ENCODE assay signal across 20 cellular contexts in the genomic region with DNA sequence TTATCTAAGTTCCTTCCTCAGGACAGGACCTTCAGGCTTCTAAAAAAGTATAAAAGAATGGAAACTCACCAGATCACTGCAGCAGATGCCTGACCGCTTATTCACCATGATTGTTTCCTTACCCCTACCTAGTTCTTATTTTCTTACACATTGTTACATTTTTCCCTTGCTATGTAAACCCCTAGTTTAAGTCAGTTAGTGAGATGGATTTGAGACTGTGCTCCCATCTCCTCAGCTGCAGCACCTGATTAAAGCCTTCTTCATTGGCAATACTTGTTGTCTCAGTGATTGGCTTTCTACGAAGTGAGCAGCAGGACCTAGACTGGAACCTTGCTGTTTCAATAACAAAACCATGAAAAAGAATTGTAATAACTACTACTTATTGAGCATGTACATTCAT. TPM values are rescaled to one million over a fixed set of nuclear protein-coding genes. Genes with fewer than 3 reads are reported as not detected.
DNase-seq lines count a peak whose midpoint lies in the region; ATAC-seq and TF ChIP-seq lines count a peak whose summit lies in the region.
"Had no signal": no experiment of that assay in that cellular context is flagged by ENCODE, and none has a peak within 500 bp of the region (broad histone marks: within the 10 kb centered on the region; RNA-seq: fewer than 3 reads in every experiment).

No MANE protein-coding gene starts in this region.

- no peak overlapping the region for H2AFZ ChIP-seq in neural progenitor cell (replicated peaks)

- no peak overlapping the region for H3K4me2 ChIP-seq in neural progenitor cell

- H3K9me3 ChIP-seq in thoracic aorta, result no peaks in the 10 kb centered on the region
- H3K9me3 ChIP-seq in neural progenitor cell (ENCODE audit: low read depth), result no peaks in the 10 kb centered on the region

- ATAC-seq in thoracic aorta (ENCODE audit: insufficient number of reproducible peaks, low FRiP score, low read depth), result no peak
- ATAC-seq: foreskin keratinocyte had no signal

- H3K27ac ChIP-seq in coronary artery (peak overlapping the region; percentile 93 to 94), thoracic aorta (peak overlapping the region; percentile 92 to 96), neural progenitor cell (no peak overlapping the region)
- H3K27ac ChIP-seq: C4-2B, foreskin keratinocyte had no signal

- no peak for TF ChIP-seq CTCF in coronary artery (IDR thresholded peaks at IDR 0.05)
- no peak for TF ChIP-seq CTCF in nephron (IDR thresholded peaks at IDR 0.05; ENCODE audit: unreplicated experiment in 3 of 3)
- no peak for TF ChIP-seq CTCF in thoracic aorta (IDR thresholded peaks at IDR 0.05)
- no peak for TF ChIP-seq CTCF in neural progenitor cell (IDR thresholded peaks at IDR 0.05)

- H4K20me1 ChIP-seq in neural progenitor cell (ENCODE audit: low read depth), result no peaks in the 10 kb centered on the region

- H3K4me3 Mint-ChIP-seq in nephron (no peak overlapping the region), neural progenitor cell (no peak overlapping the region)
- H3K4me3 Mint-ChIP-seq: activated naive CD4-positive, alpha-beta T cell treated with anti-CD3 and anti-CD28 coated beads, Interleukin-2, amount 50 U/mL, for 24 hours had no signal

- H3K4me1 ChIP-seq in thoracic aorta (ENCODE audit: control insufficient read depth in 1 of 2, low read depth in 2 of 2), result peaks cover 26 to 63% of the 10 kb centered on the region in 2 donors
- H3K4me1 ChIP-seq in neural progenitor cell, result peaks cover 41% of the 10 kb centered on the region

- no peaks in the 10 kb centered on the region for H3K27me3 Mint-ChIP-seq in nephron (ENCODE audit: low read depth)
- H3K27me3 Mint-ChIP-seq in neural progenitor cell (ENCODE audit: insufficient read depth, low read depth), result peaks cover 10% of the 10 kb centered on the region
- H3K27me3 Mint-ChIP-seq: activated naive CD4-positive, alpha-beta T cell treated with anti-CD3 and anti-CD28 coated beads, Interleukin-2, amount 50 U/mL, for 24 hours had no signal

- no peak overlapping the region for H3K9ac ChIP-seq in neural progenitor cell

- H3K9me3 Mint-ChIP-seq in nephron, result peaks cover 3% of the 10 kb centered on the region
- H3K9me3 Mint-ChIP-seq in neural progenitor cell, result peaks cover 19% of the 10 kb centered on the region

- peaks cover 22% of the 10 kb centered on the region for H3F3A ChIP-seq in neural progenitor cell (ENCODE audit: low read depth)

- no peaks in the 10 kb centered on the region for H3K27me3 ChIP-seq in thoracic aorta (replicated peaks; ENCODE audit: insufficient read depth)
- peaks cover 50% of the 10 kb centered on the region for H3K27me3 ChIP-seq in neural progenitor cell
- H3K27me3 ChIP-seq: foreskin keratinocyte had no signal

- H3K27ac Mint-ChIP-seq in nephron, result peak overlapping the region in 2 of 3 experiments; percentile 29 to 46
- H3K27ac Mint-ChIP-seq in neural progenitor cell, result no peak overlapping the region
- H3K27ac Mint-ChIP-seq: activated naive CD4-positive, alpha-beta T cell treated with anti-CD3 and anti-CD28 coated beads, Interleukin-2, amount 50 U/mL, for 24 hours had no signal

- H3K36me3 ChIP-seq in thoracic aorta, result peaks cover 4% of the 10 kb centered on the region
- no peaks in the 10 kb centered on the region for H3K36me3 ChIP-seq in neural progenitor cell

- no peaks in the 10 kb centered on the region for H3K36me3 Mint-ChIP-seq in nephron (ENCODE audit: low read depth)
- H3K36me3 Mint-ChIP-seq in neural progenitor cell, result peaks cover 7% of the 10 kb centered on the region
- H3K36me3 Mint-ChIP-seq: activated naive CD4-positive, alpha-beta T cell treated with anti-CD3 and anti-CD28 coated beads, Interleukin-2, amount 50 U/mL, for 24 hours had no signal

- DNase-seq in OCI-M1 (lab: John Stamatoyannopoulos, UW) (peak; percentile 12), coronary artery (ENCODE audit: low spot score) (no peak), thoracic aorta (ENCODE audit: low spot score) (no peak), NCI-H1417 (lab: John Stamatoyannopoulos, UW) (no peak), NCI-H748 treated with DMSO at 0.1 percent for 48 hours (lab: John Stamatoyannopoulos, UW) (no peak), neural progenitor cell (ENCODE audit: low spot score) (no peak)
- no peak for DNase-seq in activated CD4-positive, alpha-beta T cell treated with anti-CD3 and anti-CD28 coated beads, Interleukin-2, amount 50 U/mL, for 48 hours
- DNase-seq: foreskin keratinocyte, GOT3, KBM-7, midbrain, NCI-H1694, NCI-H2171 treated with DMSO at 0.1 percent for 48 hours, NCI-H69, SHP77 had no signal

- peaks cover 76% of the 10 kb centered on the region for H3K4me1 Mint-ChIP-seq in nephron
- peaks cover 64% of the 10 kb centered on the region for H3K4me1 Mint-ChIP-seq in neural progenitor cell
- H3K4me1 Mint-ChIP-seq: activated naive CD4-positive, alpha-beta T cell treated with anti-CD3 and anti-CD28 coated beads, Interleukin-2, amount 50 U/mL, for 24 hours had no signal

- no peaks in the 10 kb centered on the region for H3K79me2 ChIP-seq in neural progenitor cell (ENCODE audit: low read depth)

- H3K4me3 ChIP-seq in coronary artery (peak overlapping the region; percentile 71), thoracic aorta (peak overlapping the region; percentile 79), neural progenitor cell (no peak overlapping the region)

RNA-seq across cellular contexts. Expression of a gene that starts 4.7 kb away (rescaled TPM):
- total RNA-seq in thoracic aorta (1,000 to 10,000 TPM; 1,225 to 2,315 TPM), neural progenitor cell (ENCODE audit: low replicate concordance) (0.43 TPM in 1 of 2 replicates, not detected in the other)
- total RNA-seq: endothelial cell of umbilical vein, foreskin keratinocyte, kidney epithelial cell had no signal

Comparison
In these comparisons a context has a peak if more than half of its experiments do, and no peak if none do; other contexts are left out.
1. RNA of a gene that starts 4.7 kb away (total RNA-seq): 1,225 to 2,315 TPM in thoracic aorta; 0.43 TPM in neural progenitor cell; every median in the first group is over 100 times any median in the second.